8 cellular contexts compared by ENCODE assay signal in genomic region chr1:20507564-20508410, GRCh38. TPM values are rescaled to one million over a fixed set of nuclear protein-coding genes. Genes with fewer than 3 reads are reported as not detected.
A peak's percentile ranks its signal among the peaks of the same experiment; 100 is the strongest.
DNase-seq lines count a peak whose midpoint lies in the region; ATAC-seq and TF ChIP-seq lines count a peak whose summit lies in the region.

Gene MUL1, minus strand, starts transcription at chr1:20508151. Its CDS starts 127 bp downstream, at chr1:20508024.

- H3K9me3 Mint-ChIP-seq in CD8-positive, alpha-beta T cell = no peaks in the 10 kb centered on the region
- H3K9me3 Mint-ChIP-seq in effector memory CD8-positive, alpha-beta T cell = no peaks in the 10 kb centered on the region
- H3K9me3 Mint-ChIP-seq in memory B cell = no peaks in the 10 kb centered on the region

- peak; percentile 83 for ATAC-seq in CD8-positive, alpha-beta T cell
- ATAC-seq in GM21360 (IDR thresholded peaks at IDR 0.05; ENCODE audit: unreplicated experiment) = peak; percentile 75
- ATAC-seq in effector memory CD8-positive, alpha-beta T cell (replicated peaks) = peak; percentile 94
- ATAC-seq in memory B cell (ENCODE audit: low read depth) = peak; percentile 93

- peaks cover 6% of the 10 kb centered on the region for H3K27me3 Mint-ChIP-seq in CD8-positive, alpha-beta T cell (ENCODE audit: low read depth)
- H3K27me3 Mint-ChIP-seq in effector memory CD8-positive, alpha-beta T cell = peaks cover 0 to 4% of the 10 kb centered on the region in 2 donors
- H3K27me3 Mint-ChIP-seq in memory B cell = no peaks in the 10 kb centered on the region

- H3K4me1 ChIP-seq in CD8-positive, alpha-beta T cell (ENCODE audit: insufficient read depth, low read length) = peaks cover 32% of the 10 kb centered on the region

- POLR2A ChIA-PET in CD8-positive, alpha-beta T cell (lab: Charles Lee) = interaction anchor here (1.0 to 2.0 kb wide), 2 partner anchors 22 to 23 kb away, joined by 3 to 6 read pairs; partner anchors contain the start of gene CAMK2N1

- H3K4me3 Mint-ChIP-seq in CD8-positive, alpha-beta T cell = peak within 1 kb of the TSS; percentile 87
- peak within 1 kb of the TSS; percentile 83 to 86 for H3K4me3 Mint-ChIP-seq in effector memory CD8-positive, alpha-beta T cell
- H3K4me3 Mint-ChIP-seq in memory B cell = peak within 1 kb of the TSS; percentile 86

- H3K4me3 ChIP-seq in CD8-positive, alpha-beta T cell (ENCODE audit: low read depth, low read length) = peak within 1 kb of the TSS; percentile 99

- H3K36me3 Mint-ChIP-seq in CD8-positive, alpha-beta T cell = peaks cover 23% of the 10 kb centered on the region
- H3K36me3 Mint-ChIP-seq in effector memory CD8-positive, alpha-beta T cell (ENCODE audit: insufficient read depth) = peaks cover 22% of the 10 kb centered on the region
- peaks cover 6% of the 10 kb centered on the region for H3K36me3 Mint-ChIP-seq in memory B cell

- H3K36me3 ChIP-seq in CD8-positive, alpha-beta T cell (ENCODE audit: insufficient read depth, low read length) = peaks cover 2% of the 10 kb centered on the region

- H3K9me3 ChIP-seq in CD8-positive, alpha-beta T cell (ENCODE audit: low read length) = no peaks in the 10 kb centered on the region

- no peak for TF ChIP-seq CTCF in CD8-positive, alpha-beta T cell (IDR thresholded peaks at IDR 0.05)

- peaks cover 28% of the 10 kb centered on the region for H3K4me1 Mint-ChIP-seq in CD8-positive, alpha-beta T cell (ENCODE audit: low read depth)
- peaks cover 16 to 28% of the 10 kb centered on the region in 2 donors for H3K4me1 Mint-ChIP-seq in effector memory CD8-positive, alpha-beta T cell (ENCODE audit: low read depth in 2 of 2)
- H3K4me1 Mint-ChIP-seq in memory B cell = peaks cover 21% of the 10 kb centered on the region

- peak within 1 kb of the TSS; percentile 97 for H3K27ac Mint-ChIP-seq in CD8-positive, alpha-beta T cell
- H3K27ac Mint-ChIP-seq in effector memory CD8-positive, alpha-beta T cell = peak within 1 kb of the TSS; percentile 95 to 97
- H3K27ac Mint-ChIP-seq in memory B cell = peak within 1 kb of the TSS; percentile 88

- CTCF ChIA-PET in CD8-positive, alpha-beta T cell (lab: Charles Lee) = interaction anchor here (0.6 to 5.2 kb wide), 3 partner anchors 13 to 22 kb away, joined by 4 to 35 read pairs (median 5); partner anchors contain the start of gene CAMK2N1

- no peaks in the 10 kb centered on the region for H3K27me3 ChIP-seq in CD8-positive, alpha-beta T cell (ENCODE audit: insufficient read depth, low read length)

- intact Hi-C loops in CD8-positive, alpha-beta T cell (cut with DNase I, micrococcal nuclease) = loop anchor here (1.0 to 5.0 kb wide), 8 partner anchors 21 to 1945 kb away; partner anchors contain the start of genes PINK1 (in 2 of the 2), CAMK2N1 (in 1 of the 2), DDOST (in 1 of the 2) and ECE1 (in 1 of the 2)

- peak within 1 kb of the TSS; percentile 99 for H3K27ac ChIP-seq in CD8-positive, alpha-beta T cell (ENCODE audit: low read depth, low read length)

- DNase-seq in CD8-positive, alpha-beta T cell = peak; percentile 85 to 97 (median 95)
- DNase-seq in HUDEP-2 (lab: John Stamatoyannopoulos, UW; ENCODE audit: unreplicated experiment in 76 of 76) (peak in 74 of 76 experiments; percentile 35 to 95 (median 84)), NOMO-1 treated with dmso at 0.1 percent for 144 hours (lab: John Stamatoyannopoulos, UW; ENCODE audit: unreplicated experiment) (peak; percentile 84), memory B cell (ENCODE audit: low spot score in 2 of 2) (peak; percentile 88 to 92)
- DNase-seq in activated CD8-positive, alpha-beta memory T cell treated with anti-CD3 and anti-CD28 coated beads for 48 hours (ENCODE audit: low read depth in 2 of 3, low spot score in 2 of 3) = peak; percentile 88 to 98 (median 95)
- DNase-seq in effector memory CD8-positive, alpha-beta T cell = peak; percentile 92 to 94 (median 93)
- peak; percentile 94 for DNase-seq in stimulated activated CD8-positive, alpha-beta memory T cell treated with anti-CD3 and anti-CD28 coated beads, Interleukin-12 subunit alpha, Interleukin-12 subunit beta, amount 100 ng/mL, for 1 hour (ENCODE audit: low read depth)

RNA-seq across cellular contexts. Expression of gene MUL1, which starts in this region (rescaled TPM):
- total RNA-seq in CD8-positive, alpha-beta T cell = 10 to 100 TPM; 19.7 to 22.5 TPM

Comparison
In these comparisons a context has a peak if more than half of its experiments do, and no peak if none do; other contexts are left out.
1. Peak in every context shown above with its lines: DNase-seq, ATAC-seq, H3K4me3 ChIP-seq and H3K27ac ChIP-seq.